In genomic region chr13:26062853-26063444, GRCh38 we compare ENCODE assay signal across 8 cellular contexts. TPM values are rescaled to one million over a fixed set of nuclear protein-coding genes. Genes with fewer than 3 reads are reported as not detected.
A peak's percentile ranks its signal among the peaks of the same experiment; 100 is the strongest.
DNase-seq lines count a peak whose midpoint lies in the region; ATAC-seq and TF ChIP-seq lines count a peak whose summit lies in the region.

No MANE protein-coding gene starts in this region.

- TF ChIP-seq POLR2A in prostate gland (IDR thresholded peaks at IDR 0.05), result no peak

- H3K4me3 ChIP-seq in GM12875 (ENCODE audit: low read depth, low read length), result no peak overlapping the region
- H3K4me3 ChIP-seq in prostate gland, result no peak overlapping the region
- no peak overlapping the region for H3K4me3 ChIP-seq in effector memory CD4-positive, alpha-beta T cell (ENCODE audit: insufficient read depth, low read depth, low read length, poor library complexity, severe bottlenecking)

- intact Hi-C loops in prostate gland (cut with DNase I), result no loop called here

- TF ChIP-seq CTCF in GM12875 (IDR thresholded peaks at IDR 0.05; ENCODE audit: borderline replicate concordance, insufficient read depth, low read depth, low read length) (peak; percentile 46; the same call in 1 of the 2 replicates), prostate gland (IDR thresholded peaks at IDR 0.05) (peak; percentile 13 to 72 (median 62))

- peak; percentile 38 to 55 for DNase-seq in AML-193 (lab: John Stamatoyannopoulos, UW)
- DNase-seq in NCI-H524 (lab: John Stamatoyannopoulos, UW), result peak; percentile 36 to 79
- peak; percentile 28 for DNase-seq in activated T-cell treated with anti-CD3 and anti-CD28 coated beads, Interleukin-2, amount 50 U/mL, for 1 hour
- peak; percentile 68 for DNase-seq in foreskin melanocyte
- DNase-seq in prostate gland (ENCODE audit: low spot score), result peak; percentile 43
- no peak for DNase-seq in effector memory CD4-positive, alpha-beta T cell

- no peaks in the 10 kb centered on the region for H3K9me3 ChIP-seq in prostate gland
- no peaks in the 10 kb centered on the region for H3K9me3 ChIP-seq in effector memory CD4-positive, alpha-beta T cell (ENCODE audit: control insufficient read depth, low read length)

- H3K4me1 ChIP-seq in prostate gland (replicated peaks), result no peaks in the 10 kb centered on the region
- H3K4me1 ChIP-seq in effector memory CD4-positive, alpha-beta T cell (ENCODE audit: control insufficient read depth, insufficient read depth, low read length, poor library complexity, severe bottlenecking), result no peaks in the 10 kb centered on the region

- 49% methylated on average over 5 of the region's 5 CpGs for WGBS in prostate gland

- no peaks in the 10 kb centered on the region for H3K27me3 ChIP-seq in prostate gland (replicated peaks; ENCODE audit: insufficient read depth)
- H3K27me3 ChIP-seq in effector memory CD4-positive, alpha-beta T cell (replicated peaks; ENCODE audit: control insufficient read depth, insufficient read depth, low read length, poor library complexity, severe bottlenecking), result no peaks in the 10 kb centered on the region

- no peak for ATAC-seq in HG02885 (IDR thresholded peaks at IDR 0.05; ENCODE audit: poor library complexity, unreplicated experiment)

- H3K27ac ChIP-seq in prostate gland, result no peak overlapping the region
- no peak overlapping the region for H3K27ac ChIP-seq in effector memory CD4-positive, alpha-beta T cell (ENCODE audit: insufficient read depth, low read length, poor library complexity, severe bottlenecking)

- no peaks in the 10 kb centered on the region for H3K36me3 ChIP-seq in prostate gland
- no peaks in the 10 kb centered on the region for H3K36me3 ChIP-seq in effector memory CD4-positive, alpha-beta T cell (ENCODE audit: control insufficient read depth, insufficient read depth, low read length)

RNA-seq across cellular contexts. Expression of gene SHISA2, which starts 11.1 kb away (rescaled TPM):
- 10 to 100 TPM in 1 of 2 donors, 1 to 10 TPM in 1; 2.6 to 21.6 TPM for total RNA-seq in prostate gland

Comparison
In these comparisons a context has a peak if more than half of its experiments do, and no peak if none do; other contexts are left out.
1. DNase-seq: peak in AML-193 (2 of 2), NCI-H524 (2 of 2), activated T-cell treated with anti-CD3 and anti-CD28 coated beads, Interleukin-2, amount 50 U/mL, for 1 hour (single experiment), foreskin melanocyte (single experiment) and prostate gland (single experiment); none in effector memory CD4-positive, alpha-beta T cell (0 of 3).